19 cellular contexts compared by ENCODE assay signal in the genomic region with DNA sequence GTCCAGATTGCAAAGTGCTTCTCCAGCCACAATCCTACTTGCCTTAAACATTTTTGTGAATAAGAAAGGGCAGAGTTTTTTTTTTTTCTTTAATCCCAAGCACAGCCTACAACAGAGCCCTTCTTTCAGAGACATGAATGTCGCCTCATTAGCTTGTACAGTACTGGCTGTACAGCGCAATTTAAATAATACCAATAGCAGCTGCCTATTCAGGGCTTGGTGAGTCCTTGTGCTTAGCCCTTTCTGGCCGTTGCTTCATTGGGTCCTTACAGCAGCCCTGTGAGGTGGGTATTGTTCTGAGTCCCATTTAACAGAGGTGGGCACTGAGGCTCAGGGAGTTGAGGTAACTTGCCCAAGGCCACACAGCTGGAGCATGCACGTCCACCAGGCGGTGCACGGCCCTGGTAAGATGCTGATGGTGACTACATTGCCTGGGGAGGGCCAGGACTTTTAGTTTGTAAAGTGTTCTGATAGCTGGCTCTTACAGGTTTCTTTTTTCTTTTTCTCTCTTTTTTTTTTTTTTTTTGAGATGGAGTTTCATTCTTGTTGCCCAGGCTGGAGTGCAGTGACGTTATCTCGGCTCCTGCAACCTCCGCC.
"Had no signal": no experiment of that assay in that cellular context is flagged by ENCODE, and none has a peak within 500 bp of the region (broad histone marks: within the 10 kb centered on the region; RNA-seq: fewer than 3 reads in every experiment).

No MANE protein-coding gene starts in this region.

- H3K9me3 ChIP-seq: esophagus muscularis mucosa, lower lobe of right lung, ovary, sigmoid colon, stomach, testis, tibial artery, upper lobe of left lung had no signal

- H3K4me3 ChIP-seq: esophagus muscularis mucosa, lower lobe of right lung, ovary, sigmoid colon, stomach, testis, tibial artery, upper lobe of left lung had no signal

- H3K27me3 ChIP-seq: esophagus muscularis mucosa, ovary, sigmoid colon, stomach, testis, tibial artery, upper lobe of left lung had no signal

- H3K4me3 Mint-ChIP-seq: endodermal cell; natural killer cell; stimulated activated effector memory CD8-positive, alpha-beta T cell treated with anti-CD3 and anti-CD28 coated beads, Interleukin-12 subunit alpha, Interleukin-12 subunit beta, amount 100 ng/mL, for 72 hours had no signal

- H3K27ac Mint-ChIP-seq: natural killer cell had no signal

- H3K36me3 ChIP-seq: ovary had no signal

- H3K36me3 Mint-ChIP-seq: natural killer cell; stimulated activated effector memory CD8-positive, alpha-beta T cell treated with anti-CD3 and anti-CD28 coated beads, Interleukin-12 subunit alpha, Interleukin-12 subunit beta, amount 100 ng/mL, for 72 hours had no signal

- H3K9me3 Mint-ChIP-seq: endodermal cell; natural killer cell; stimulated activated effector memory CD8-positive, alpha-beta T cell treated with anti-CD3 and anti-CD28 coated beads, Interleukin-12 subunit alpha, Interleukin-12 subunit beta, amount 100 ng/mL, for 72 hours had no signal

- ATAC-seq: left ventricle myocardium superior; lower lobe of right lung; natural killer cell; stimulated activated effector memory CD8-positive, alpha-beta T cell treated with anti-CD3 and anti-CD28 coated beads, Interleukin-12 subunit alpha, Interleukin-12 subunit beta, amount 100 ng/mL, for 72 hours had no signal

- H3K27ac ChIP-seq: epithelial cell of prostate, esophagus muscularis mucosa, lower lobe of right lung had no signal

- DNase-seq: cerebellar nuclear complex; effector CD8-positive, alpha-beta T cell; endodermal cell; left ventricle myocardium superior; lower lobe of right lung; natural killer cell; occipital lobe; ovary; sigmoid colon; stimulated activated CD4-positive, alpha-beta T cell treated with anti-CD3 and anti-CD28 coated beads, Interleukin-2, amount 100 ng/mL, for 24 hours; stimulated activated CD4-positive, alpha-beta T cell treated with anti-CD3 and anti-CD28 coated beads, Interleukin-4, amount 100 ng/mL, for 24 hours; stimulated activated naive CD4-positive, alpha-beta T cell treated with Interleukin-2 at 50 U/mL for 16 hours; stomach; testis; tibial artery; upper lobe of left lung had no signal
